In the genomic region with DNA sequence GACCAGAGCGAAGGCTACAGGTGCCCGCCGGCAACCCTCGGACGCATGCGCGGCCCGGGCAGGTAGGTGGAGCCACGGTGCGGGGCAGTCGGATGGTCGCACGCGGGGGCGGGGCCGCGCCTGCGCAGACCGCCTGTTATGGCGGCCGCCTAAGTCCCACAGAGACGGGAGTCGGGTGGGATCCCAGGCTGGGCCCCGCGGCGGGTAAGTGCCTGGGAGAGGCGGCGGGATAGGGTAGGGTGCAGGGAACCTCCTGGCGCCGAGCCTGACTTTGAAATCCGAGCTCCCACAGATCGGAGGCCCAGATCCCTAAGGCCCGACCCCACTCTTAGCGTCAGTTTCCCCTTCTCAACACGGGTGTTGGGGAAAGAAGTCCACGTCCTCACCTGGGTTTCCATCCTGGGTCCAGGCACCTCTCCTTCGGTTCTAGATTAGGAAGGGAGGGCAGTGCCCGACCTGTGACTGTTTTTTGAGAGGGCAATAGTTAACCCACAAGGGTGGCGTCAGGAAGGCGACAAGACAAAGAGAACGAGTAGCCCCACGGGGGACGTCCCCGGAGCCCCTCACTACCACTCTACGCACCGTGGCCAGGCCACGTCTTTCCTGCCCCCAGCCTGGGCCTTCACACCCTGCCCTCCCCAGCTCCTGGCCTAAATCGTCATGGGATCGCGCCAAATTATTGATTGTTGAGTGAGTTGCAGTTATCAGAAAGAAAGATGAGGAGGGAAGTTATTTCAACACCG, we compare ENCODE assay signal across 1 cellular context.
A peak's percentile ranks its signal among the peaks of the same experiment; 100 is the strongest.
TF ChIP-seq lines count a peak whose summit lies in the region.

A gene with protein sequence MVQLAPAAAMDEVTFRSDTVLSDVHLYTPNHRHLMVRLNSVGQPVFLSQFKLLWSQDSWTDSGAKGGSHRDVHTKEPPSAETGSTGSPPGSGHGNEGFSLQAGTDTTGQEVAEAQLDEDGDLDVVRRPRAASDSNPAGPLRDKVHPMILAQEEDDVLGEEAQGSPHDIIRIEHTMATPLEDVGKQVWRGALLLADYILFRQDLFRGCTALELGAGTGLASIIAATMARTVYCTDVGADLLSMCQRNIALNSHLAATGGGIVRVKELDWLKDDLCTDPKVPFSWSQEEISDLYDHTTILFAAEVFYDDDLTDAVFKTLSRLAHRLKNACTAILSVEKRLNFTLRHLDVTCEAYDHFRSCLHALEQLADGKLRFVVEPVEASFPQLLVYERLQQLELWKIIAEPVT (plus strand): TSS at position 127 of the 743 bp plus-strand sequence. CDS start 3,968 bp downstream, outside the sequence.

TF ChIP-seq in H1, 55 proteins besides CTCF, POLR2A, EP300 and RAD21 (continued from another document and continues in another):
- TF ChIP-seq, protein P1, sequence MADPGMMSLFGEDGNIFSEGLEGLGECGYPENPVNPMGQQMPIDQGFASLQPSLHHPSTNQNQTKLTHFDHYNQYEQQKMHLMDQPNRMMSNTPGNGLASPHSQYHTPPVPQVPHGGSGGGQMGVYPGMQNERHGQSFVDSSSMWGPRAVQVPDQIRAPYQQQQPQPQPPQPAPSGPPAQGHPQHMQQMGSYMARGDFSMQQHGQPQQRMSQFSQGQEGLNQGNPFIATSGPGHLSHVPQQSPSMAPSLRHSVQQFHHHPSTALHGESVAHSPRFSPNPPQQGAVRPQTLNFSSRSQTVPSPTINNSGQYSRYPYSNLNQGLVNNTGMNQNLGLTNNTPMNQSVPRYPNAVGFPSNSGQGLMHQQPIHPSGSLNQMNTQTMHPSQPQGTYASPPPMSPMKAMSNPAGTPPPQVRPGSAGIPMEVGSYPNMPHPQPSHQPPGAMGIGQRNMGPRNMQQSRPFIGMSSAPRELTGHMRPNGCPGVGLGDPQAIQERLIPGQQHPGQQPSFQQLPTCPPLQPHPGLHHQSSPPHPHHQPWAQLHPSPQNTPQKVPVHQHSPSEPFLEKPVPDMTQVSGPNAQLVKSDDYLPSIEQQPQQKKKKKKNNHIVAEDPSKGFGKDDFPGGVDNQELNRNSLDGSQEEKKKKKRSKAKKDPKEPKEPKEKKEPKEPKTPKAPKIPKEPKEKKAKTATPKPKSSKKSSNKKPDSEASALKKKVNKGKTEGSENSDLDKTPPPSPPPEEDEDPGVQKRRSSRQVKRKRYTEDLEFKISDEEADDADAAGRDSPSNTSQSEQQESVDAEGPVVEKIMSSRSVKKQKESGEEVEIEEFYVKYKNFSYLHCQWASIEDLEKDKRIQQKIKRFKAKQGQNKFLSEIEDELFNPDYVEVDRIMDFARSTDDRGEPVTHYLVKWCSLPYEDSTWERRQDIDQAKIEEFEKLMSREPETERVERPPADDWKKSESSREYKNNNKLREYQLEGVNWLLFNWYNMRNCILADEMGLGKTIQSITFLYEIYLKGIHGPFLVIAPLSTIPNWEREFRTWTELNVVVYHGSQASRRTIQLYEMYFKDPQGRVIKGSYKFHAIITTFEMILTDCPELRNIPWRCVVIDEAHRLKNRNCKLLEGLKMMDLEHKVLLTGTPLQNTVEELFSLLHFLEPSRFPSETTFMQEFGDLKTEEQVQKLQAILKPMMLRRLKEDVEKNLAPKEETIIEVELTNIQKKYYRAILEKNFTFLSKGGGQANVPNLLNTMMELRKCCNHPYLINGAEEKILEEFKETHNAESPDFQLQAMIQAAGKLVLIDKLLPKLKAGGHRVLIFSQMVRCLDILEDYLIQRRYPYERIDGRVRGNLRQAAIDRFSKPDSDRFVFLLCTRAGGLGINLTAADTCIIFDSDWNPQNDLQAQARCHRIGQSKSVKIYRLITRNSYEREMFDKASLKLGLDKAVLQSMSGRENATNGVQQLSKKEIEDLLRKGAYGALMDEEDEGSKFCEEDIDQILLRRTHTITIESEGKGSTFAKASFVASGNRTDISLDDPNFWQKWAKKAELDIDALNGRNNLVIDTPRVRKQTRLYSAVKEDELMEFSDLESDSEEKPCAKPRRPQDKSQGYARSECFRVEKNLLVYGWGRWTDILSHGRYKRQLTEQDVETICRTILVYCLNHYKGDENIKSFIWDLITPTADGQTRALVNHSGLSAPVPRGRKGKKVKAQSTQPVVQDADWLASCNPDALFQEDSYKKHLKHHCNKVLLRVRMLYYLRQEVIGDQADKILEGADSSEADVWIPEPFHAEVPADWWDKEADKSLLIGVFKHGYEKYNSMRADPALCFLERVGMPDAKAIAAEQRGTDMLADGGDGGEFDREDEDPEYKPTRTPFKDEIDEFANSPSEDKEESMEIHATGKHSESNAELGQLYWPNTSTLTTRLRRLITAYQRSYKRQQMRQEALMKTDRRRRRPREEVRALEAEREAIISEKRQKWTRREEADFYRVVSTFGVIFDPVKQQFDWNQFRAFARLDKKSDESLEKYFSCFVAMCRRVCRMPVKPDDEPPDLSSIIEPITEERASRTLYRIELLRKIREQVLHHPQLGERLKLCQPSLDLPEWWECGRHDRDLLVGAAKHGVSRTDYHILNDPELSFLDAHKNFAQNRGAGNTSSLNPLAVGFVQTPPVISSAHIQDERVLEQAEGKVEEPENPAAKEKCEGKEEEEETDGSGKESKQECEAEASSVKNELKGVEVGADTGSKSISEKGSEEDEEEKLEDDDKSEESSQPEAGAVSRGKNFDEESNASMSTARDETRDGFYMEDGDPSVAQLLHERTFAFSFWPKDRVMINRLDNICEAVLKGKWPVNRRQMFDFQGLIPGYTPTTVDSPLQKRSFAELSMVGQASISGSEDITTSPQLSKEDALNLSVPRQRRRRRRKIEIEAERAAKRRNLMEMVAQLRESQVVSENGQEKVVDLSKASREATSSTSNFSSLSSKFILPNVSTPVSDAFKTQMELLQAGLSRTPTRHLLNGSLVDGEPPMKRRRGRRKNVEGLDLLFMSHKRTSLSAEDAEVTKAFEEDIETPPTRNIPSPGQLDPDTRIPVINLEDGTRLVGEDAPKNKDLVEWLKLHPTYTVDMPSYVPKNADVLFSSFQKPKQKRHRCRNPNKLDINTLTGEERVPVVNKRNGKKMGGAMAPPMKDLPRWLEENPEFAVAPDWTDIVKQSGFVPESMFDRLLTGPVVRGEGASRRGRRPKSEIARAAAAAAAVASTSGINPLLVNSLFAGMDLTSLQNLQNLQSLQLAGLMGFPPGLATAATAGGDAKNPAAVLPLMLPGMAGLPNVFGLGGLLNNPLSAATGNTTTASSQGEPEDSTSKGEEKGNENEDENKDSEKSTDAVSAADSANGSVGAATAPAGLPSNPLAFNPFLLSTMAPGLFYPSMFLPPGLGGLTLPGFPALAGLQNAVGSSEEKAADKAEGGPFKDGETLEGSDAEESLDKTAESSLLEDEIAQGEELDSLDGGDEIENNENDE (IDR thresholded peaks at IDR 0.05; ENCODE audit: insufficient replicate concordance, low read length), result no peak
- TF ChIP-seq KDM1A (IDR thresholded peaks at IDR 0.05; ENCODE audit: borderline replicate concordance, low read length) (no peak), TBP (IDR thresholded peaks at IDR 0.05; ENCODE audit: low read depth, low read length) (no peak; the same call in 1 of the 2 replicates), FOSL1 (IDR thresholded peaks at IDR 0.05; ENCODE audit: insufficient read depth, low read depth, low read length) (no peak), CHD1 (IDR thresholded peaks at IDR 0.05; ENCODE audit: low read depth, low read length) (no peak), CEBPB (IDR thresholded peaks at IDR 0.05; ENCODE audit: low read depth, low read length) (no peak), PHF8 (conservative IDR thresholded peaks at IDR 0.05; ENCODE audit: low read depth, low read length) (peak; percentile 96), TEAD4 (IDR thresholded peaks at IDR 0.05; ENCODE audit: low read depth, low read length) (no peak), HDAC6 (IDR thresholded peaks at IDR 0.05; ENCODE audit: low read depth, low read length) (no peak), ZNF274 (IDR thresholded peaks at IDR 0.05; ENCODE audit: borderline replicate concordance, extremely low read depth, low read length) (no peak), KDM5A (IDR thresholded peaks at IDR 0.05; ENCODE audit: low read length) (no peak), SP4 (IDR thresholded peaks at IDR 0.05; ENCODE audit: low read length) (peak; percentile 28; the same call in 1 of the 2 replicates), SUZ12 (IDR thresholded peaks at IDR 0.05; ENCODE audit: low read length) (no peak), EZH2 (IDR thresholded peaks at IDR 0.05; ENCODE audit: low read depth, low read length, severe bottlenecking) (no peak), BACH1 (IDR thresholded peaks at IDR 0.05; ENCODE audit: low read length) (no peak), YY1 (IDR thresholded peaks at IDR 0.05; ENCODE audit: low read depth, low read length) (peak; percentile 93), POU5F1 (IDR thresholded peaks at IDR 0.05; ENCODE audit: low read depth, low read length) (no peak), CREB1 (IDR thresholded peaks at IDR 0.05) (peak; percentile 51; the same call in 1 of the 2 replicates), RXRA (IDR thresholded peaks at IDR 0.05; ENCODE audit: insufficient read depth, low read depth, low read length) (no peak), RBBP5 (IDR thresholded peaks at IDR 0.05; ENCODE audit: borderline replicate concordance, low read depth, low read length) (peak; percentile 59; the same call in 1 of the 2 replicates), KDM4A (IDR thresholded peaks at IDR 0.05; ENCODE audit: low read depth, low read length, severe bottlenecking) (peak; percentile 71), MAFK (IDR thresholded peaks at IDR 0.05; ENCODE audit: low read depth, low read length) (no peak), JUND (IDR thresholded peaks at IDR 0.05; ENCODE audit: low read length) (no peak), NRF1 (IDR thresholded peaks at IDR 0.05; ENCODE audit: low read depth, low read length) (peak; percentile 94), RNF2 (IDR thresholded peaks at IDR 0.05; ENCODE audit: borderline replicate concordance, low read depth, low read length, missing control alignments, poor library complexity, severe bottlenecking) (no peak), SP2 (IDR thresholded peaks at IDR 0.05; ENCODE audit: low read length) (no peak), TAF1 (IDR thresholded peaks at IDR 0.05; ENCODE audit: low read depth, low read length) (peak; percentile 83), CTBP2 (IDR thresholded peaks at IDR 0.05; ENCODE audit: borderline replicate concordance, insufficient read depth, insufficient read length, low read length) (no peak), TCF12 (IDR thresholded peaks at IDR 0.05; ENCODE audit: low read depth, low read length) (no peak), EGR1 (IDR thresholded peaks at IDR 0.05; ENCODE audit: borderline replicate concordance, low read depth, low read length) (peak; percentile 90; the same call in 1 of the 2 replicates), NANOG (IDR thresholded peaks at IDR 0.05; ENCODE audit: insufficient read depth, low read depth, low read length, poor library complexity, severe bottlenecking) (no peak), HDAC2 (IDR thresholded peaks at IDR 0.05; ENCODE audit: borderline replicate concordance in 1 of 2, low read depth in 2 of 2, low read length in 2 of 2) (no peak), SRF (IDR thresholded peaks at IDR 0.05; ENCODE audit: low read depth, low read length) (no peak), GABPA (IDR thresholded peaks at IDR 0.05; ENCODE audit: borderline replicate concordance, insufficient read depth, low read length) (no peak), RFX5 (IDR thresholded peaks at IDR 0.05; ENCODE audit: borderline replicate concordance, low read depth, low read length) (no peak), JUN (IDR thresholded peaks at IDR 0.05; ENCODE audit: low read depth, low read length) (no peak), SIRT6 (IDR thresholded peaks at IDR 0.05; ENCODE audit: low read length) (no peak), SP1 (IDR thresholded peaks at IDR 0.05; ENCODE audit: low read depth, low read length) (no peak), TAF7 (optimal IDR thresholded peaks at IDR 0.05; ENCODE audit: borderline replicate concordance, low read depth, low read length) (peak; percentile 81), BCL11A (IDR thresholded peaks at IDR 0.05; ENCODE audit: low read depth in 2 of 2, low read length in 2 of 2) (no peak), CBX5 (IDR thresholded peaks at IDR 0.05; ENCODE audit: low read depth, low read length) (no peak), SIX5 (IDR thresholded peaks at IDR 0.05; ENCODE audit: low read depth, low read length) (no peak), GTF2F1 (IDR thresholded peaks at IDR 0.05; ENCODE audit: borderline replicate concordance, low read depth, low read length) (no peak), SIN3A (conservative IDR thresholded peaks at IDR 0.05 in 1 of 2, IDR thresholded peaks at IDR 0.05 in 1 of 2; ENCODE audit: low read depth in 1 of 2, low read length in 2 of 2) (0 out of 4 replicates have a peak, but pooled peaks of 1 of the 2 experiments have one; percentile 17), BRCA1 (IDR thresholded peaks at IDR 0.05; ENCODE audit: low read depth, low read length) (no peak), ASH2L (IDR thresholded peaks at IDR 0.05; ENCODE audit: low read length) (peak; percentile 63), SAP30 (IDR thresholded peaks at IDR 0.05; ENCODE audit: insufficient read depth, insufficient replicate concordance, low read length) (peak; percentile 50)
- TF ChIP-seq, protein P2, sequence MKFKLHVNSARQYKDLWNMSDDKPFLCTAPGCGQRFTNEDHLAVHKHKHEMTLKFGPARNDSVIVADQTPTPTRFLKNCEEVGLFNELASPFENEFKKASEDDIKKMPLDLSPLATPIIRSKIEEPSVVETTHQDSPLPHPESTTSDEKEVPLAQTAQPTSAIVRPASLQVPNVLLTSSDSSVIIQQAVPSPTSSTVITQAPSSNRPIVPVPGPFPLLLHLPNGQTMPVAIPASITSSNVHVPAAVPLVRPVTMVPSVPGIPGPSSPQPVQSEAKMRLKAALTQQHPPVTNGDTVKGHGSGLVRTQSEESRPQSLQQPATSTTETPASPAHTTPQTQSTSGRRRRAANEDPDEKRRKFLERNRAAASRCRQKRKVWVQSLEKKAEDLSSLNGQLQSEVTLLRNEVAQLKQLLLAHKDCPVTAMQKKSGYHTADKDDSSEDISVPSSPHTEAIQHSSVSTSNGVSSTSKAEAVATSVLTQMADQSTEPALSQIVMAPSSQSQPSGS (IDR thresholded peaks at IDR 0.05; ENCODE audit: low read length), result no peak
- TF ChIP-seq, protein P3, sequence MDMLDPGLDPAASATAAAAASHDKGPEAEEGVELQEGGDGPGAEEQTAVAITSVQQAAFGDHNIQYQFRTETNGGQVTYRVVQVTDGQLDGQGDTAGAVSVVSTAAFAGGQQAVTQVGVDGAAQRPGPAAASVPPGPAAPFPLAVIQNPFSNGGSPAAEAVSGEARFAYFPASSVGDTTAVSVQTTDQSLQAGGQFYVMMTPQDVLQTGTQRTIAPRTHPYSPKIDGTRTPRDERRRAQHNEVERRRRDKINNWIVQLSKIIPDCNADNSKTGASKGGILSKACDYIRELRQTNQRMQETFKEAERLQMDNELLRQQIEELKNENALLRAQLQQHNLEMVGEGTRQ (IDR thresholded peaks at IDR 0.05; ENCODE audit: low read length), result no peak
- TF ChIP-seq, protein P4, sequence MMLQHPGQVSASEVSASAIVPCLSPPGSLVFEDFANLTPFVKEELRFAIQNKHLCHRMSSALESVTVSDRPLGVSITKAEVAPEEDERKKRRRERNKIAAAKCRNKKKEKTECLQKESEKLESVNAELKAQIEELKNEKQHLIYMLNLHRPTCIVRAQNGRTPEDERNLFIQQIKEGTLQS (IDR thresholded peaks at IDR 0.05; ENCODE audit: insufficient read depth, low read depth, low read length), result no peak
- TF ChIP-seq, protein P5, sequence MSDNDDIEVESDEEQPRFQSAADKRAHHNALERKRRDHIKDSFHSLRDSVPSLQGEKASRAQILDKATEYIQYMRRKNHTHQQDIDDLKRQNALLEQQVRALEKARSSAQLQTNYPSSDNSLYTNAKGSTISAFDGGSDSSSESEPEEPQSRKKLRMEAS (IDR thresholded peaks at IDR 0.05), result no peak
- TF ChIP-seq, protein P6, sequence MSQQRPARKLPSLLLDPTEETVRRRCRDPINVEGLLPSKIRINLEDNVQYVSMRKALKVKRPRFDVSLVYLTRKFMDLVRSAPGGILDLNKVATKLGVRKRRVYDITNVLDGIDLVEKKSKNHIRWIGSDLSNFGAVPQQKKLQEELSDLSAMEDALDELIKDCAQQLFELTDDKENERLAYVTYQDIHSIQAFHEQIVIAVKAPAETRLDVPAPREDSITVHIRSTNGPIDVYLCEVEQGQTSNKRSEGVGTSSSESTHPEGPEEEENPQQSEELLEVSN (IDR thresholded peaks at IDR 0.05), result no peak
